25 cellular contexts compared by ENCODE assay signal in genomic region chr3:133007601-133008000, GRCh38. TPM values are rescaled to one million over a fixed set of nuclear protein-coding genes. Genes with fewer than 3 reads are reported as not detected.
"Had no signal": no experiment of that assay in that cellular context is flagged by ENCODE, and none has a peak within 500 bp of the region (broad histone marks: within the 10 kb centered on the region; RNA-seq: fewer than 3 reads in every experiment).

No MANE protein-coding gene starts in this region.

- H3K27me3 ChIP-seq: ovary, right atrium auricular region, stomach, testis, thyroid gland, transverse colon, upper lobe of left lung, vagina had no signal

- H3K4me1 ChIP-seq: left ventricle myocardium inferior, right atrium auricular region, stomach, testis, thyroid gland, transverse colon, upper lobe of left lung, vagina had no signal

- H3K9me3 ChIP-seq: right atrium auricular region, testis, thyroid gland, transverse colon, vagina had no signal

- ATAC-seq: natural killer cell; sciatic nerve; stimulated activated naive B cell treated with anti-CD40 and anti-IgM and Interleukin-4, amounts not matched to agents 10 μg/mL and 1 μg/mL and 100 μg/mL, for 72 hours; stimulated activated naive CD8-positive, alpha-beta T cell treated with anti-CD3 and anti-CD28 coated beads, Interleukin-15, Interleukin-2, amounts not matched to agents 100 U/mL and 50 U/mL, for 24 hours had no signal

- H3K36me3 ChIP-seq: left ventricle myocardium inferior, ovary, right atrium auricular region, stomach, thyroid gland, transverse colon, upper lobe of left lung, vagina had no signal

- H3K4me3 ChIP-seq: left ventricle myocardium inferior, lung, ovary, right atrium auricular region, skin epidermis, stomach, testis, thyroid gland, transverse colon, upper lobe of left lung, vagina had no signal

- DNase-seq: hippocampal formation; immature natural killer cell; islet precursor cell; left ventricle myocardium inferior; mesendoderm; naive B cell; natural killer cell; nephron progenitor cell; ovary; stimulated activated CD4-positive, alpha-beta T cell treated with anti-CD3 and anti-CD28 coated beads, Interleukin-12 subunit alpha, Interleukin-12 subunit beta, amount 100 ng/mL, for 4 hours; stimulated activated CD4-positive, alpha-beta T cell treated with anti-CD3 and anti-CD28 coated beads, Interleukin-15, amount 100 ng/mL, for 24 hours; stimulated activated CD4-positive, alpha-beta T cell treated with anti-CD3 and anti-CD28 coated beads, Interleukin-2, amount 100 ng/mL, for 24 hours; stimulated activated CD4-positive, alpha-beta T cell treated with anti-CD3 and anti-CD28 coated beads, Interleukin-4, amount 100 ng/mL, for 1 hour; stimulated activated naive B cell treated with anti-CD40 and anti-IgM and Interleukin-4, amounts not matched to agents 10 μg/mL and 1 μg/mL and 100 μg/mL, for 72 hours; stimulated activated naive CD8-positive, alpha-beta T cell treated with anti-CD3 and anti-CD28 coated beads, Interleukin-15, Interleukin-2, amounts not matched to agents 100 U/mL and 50 U/mL, for 24 hours; stomach; testis; thyroid gland; transverse colon; upper lobe of left lung had no signal

- H3K27ac ChIP-seq: left ventricle myocardium inferior, ovary, right atrium auricular region, skin epidermis, stomach, testis, thyroid gland, transverse colon, upper lobe of left lung, vagina had no signal

RNA-seq across cellular contexts. Expression of gene TMEM108, which starts 30.6 kb away (rescaled TPM):
- total RNA-seq: natural killer cell had no signal
